22 cellular contexts compared by ENCODE assay signal in genomic region chr11:113188433-113188834, GRCh38.
A peak's percentile ranks its signal among the peaks of the same experiment; 100 is the strongest.
DNase-seq lines count a peak whose midpoint lies in the region; ATAC-seq and TF ChIP-seq lines count a peak whose summit lies in the region.
"Had no signal": no experiment of that assay in that cellular context is flagged by ENCODE, and none has a peak within 500 bp of the region (broad histone marks: within the 10 kb centered on the region; RNA-seq: fewer than 3 reads in every experiment).

No MANE protein-coding gene starts in this region.

- ATAC-seq in GM19324 (IDR thresholded peaks at IDR 0.05; ENCODE audit: low FRiP score, unreplicated experiment) (no peak), GM21737 (IDR thresholded peaks at IDR 0.05; ENCODE audit: unreplicated experiment) (no peak), gastroesophageal sphincter (no peak)
- ATAC-seq: activated T-cell treated with anti-CD3 and anti-CD28 coated beads, Interleukin-2, amount 50 U/mL, for 4 hours had no signal

- no peaks in the 10 kb centered on the region for H3K36me3 ChIP-seq in gastroesophageal sphincter
- H3K36me3 ChIP-seq: sigmoid colon, tibial nerve had no signal

- H3K4me1 Mint-ChIP-seq in dendritic cell treated with granulocyte-macrophage colony-stimulating factor and Interleukin-4, amounts not matched to agents 40 ng/mL and 50 ng/mL, for 4 days (ENCODE audit: low read depth), result peaks cover 53% of the 10 kb centered on the region
- H3K4me1 Mint-ChIP-seq: activated naive CD8-positive, alpha-beta T cell treated with anti-CD3 and anti-CD28 coated beads, Interleukin-2, amount 10 ng/mL, durations not matched to agents 7 days and 5 days had no signal

- no peak for TF ChIP-seq POLR2A in gastroesophageal sphincter (IDR thresholded peaks at IDR 0.05)

- TF ChIP-seq CTCF in gastroesophageal sphincter (IDR thresholded peaks at IDR 0.05), result no peak

- no peak overlapping the region for H3K27ac ChIP-seq in gastroesophageal sphincter
- H3K27ac ChIP-seq: 22Rv1, sigmoid colon, tibial nerve had no signal

- H3K4me1 ChIP-seq in gastroesophageal sphincter, result peaks cover 0 to 45% (median 0%) of the 10 kb centered on the region in 3 donors

- peak overlapping the region; percentile 90 for H3K27ac Mint-ChIP-seq in dendritic cell treated with granulocyte-macrophage colony-stimulating factor and Interleukin-4, amounts not matched to agents 40 ng/mL and 50 ng/mL, for 4 days
- H3K27ac Mint-ChIP-seq: activated CD4-positive, alpha-beta memory T cell treated with anti-CD3 and anti-CD28 coated beads for 36 hours; activated naive CD8-positive, alpha-beta T cell treated with anti-CD3 and anti-CD28 coated beads, Interleukin-2, amount 10 ng/mL, durations not matched to agents 7 days and 5 days; mesothelial cell of epicardium had no signal

- H3K27me3 ChIP-seq in gastroesophageal sphincter, result no peaks in the 10 kb centered on the region
- H3K27me3 ChIP-seq: sigmoid colon, tibial nerve had no signal

- H3K4me3 ChIP-seq in gastroesophageal sphincter, result no peak overlapping the region
- H3K4me3 ChIP-seq: sigmoid colon, tibial nerve had no signal

- peaks cover 1% of the 10 kb centered on the region for H3K27me3 Mint-ChIP-seq in dendritic cell treated with granulocyte-macrophage colony-stimulating factor and Interleukin-4, amounts not matched to agents 40 ng/mL and 50 ng/mL, for 4 days

- no peaks in the 10 kb centered on the region for H3K9me3 Mint-ChIP-seq in dendritic cell treated with granulocyte-macrophage colony-stimulating factor and Interleukin-4, amounts not matched to agents 40 ng/mL and 50 ng/mL, for 4 days
- H3K9me3 Mint-ChIP-seq: activated CD4-positive, alpha-beta memory T cell treated with anti-CD3 and anti-CD28 coated beads for 36 hours; activated naive CD8-positive, alpha-beta T cell treated with anti-CD3 and anti-CD28 coated beads, Interleukin-2, amount 10 ng/mL, durations not matched to agents 7 days and 5 days; activated T-cell treated with anti-CD3 and anti-CD28 coated beads, Interleukin-2, amount 50 U/mL, for 4 hours had no signal

- TF ChIP-seq EP300 in gastroesophageal sphincter (IDR thresholded peaks at IDR 0.05), result no peak

- peak overlapping the region; percentile 56 for H3K4me3 Mint-ChIP-seq in dendritic cell treated with granulocyte-macrophage colony-stimulating factor and Interleukin-4, amounts not matched to agents 40 ng/mL and 50 ng/mL, for 4 days
- H3K4me3 Mint-ChIP-seq: activated CD4-positive, alpha-beta memory T cell treated with anti-CD3 and anti-CD28 coated beads for 36 hours; activated naive CD8-positive, alpha-beta T cell treated with anti-CD3 and anti-CD28 coated beads, Interleukin-2, amount 10 ng/mL, durations not matched to agents 7 days and 5 days; activated T-cell treated with anti-CD3 and anti-CD28 coated beads, Interleukin-2, amount 50 U/mL, for 4 hours; mesothelial cell of epicardium had no signal

- intact Hi-C loops in dendritic cell treated with granulocyte-macrophage colony-stimulating factor and Interleukin-4, amounts not matched to agents 40 ng/mL and 50 ng/mL, for 4 days (cut with micrococcal nuclease), result no loop called here

- H3K36me3 Mint-ChIP-seq in dendritic cell treated with granulocyte-macrophage colony-stimulating factor and Interleukin-4, amounts not matched to agents 40 ng/mL and 50 ng/mL, for 4 days (ENCODE audit: low read depth), result no peaks in the 10 kb centered on the region
- H3K36me3 Mint-ChIP-seq: activated CD4-positive, alpha-beta memory T cell treated with anti-CD3 and anti-CD28 coated beads for 36 hours; activated naive CD8-positive, alpha-beta T cell treated with anti-CD3 and anti-CD28 coated beads, Interleukin-2, amount 10 ng/mL, durations not matched to agents 7 days and 5 days had no signal

- no peaks in the 10 kb centered on the region for H3K9me3 ChIP-seq in gastroesophageal sphincter
- H3K9me3 ChIP-seq: sigmoid colon, tibial nerve had no signal

- DNase-seq in SIG-M5 treated with dmso at 0.1 percent for 504 hours (lab: John Stamatoyannopoulos, UW; ENCODE audit: unreplicated experiment), result peak; percentile 22
- DNase-seq in SIG-M5 (lab: John Stamatoyannopoulos, UW), result no peak
- DNase-seq in MV-4-11 (lab: John Stamatoyannopoulos, UW), result peak; percentile 86
- peak; percentile 29 for DNase-seq in superior temporal gyrus (ENCODE audit: extremely low spot score)
- DNase-seq: activated CD4-positive, alpha-beta memory T cell treated with anti-CD3 and anti-CD28 coated beads for 36 hours; activated naive CD8-positive, alpha-beta T cell treated with anti-CD3 and anti-CD28 coated beads, Interleukin-2, amount 10 ng/mL, durations not matched to agents 7 days and 5 days; activated T-cell treated with anti-CD3 and anti-CD28 coated beads, Interleukin-2, amount 50 U/mL, for 4 hours; C1 segment of cervical spinal cord; DMS79; effector CD4-positive, alpha-beta T cell; islet precursor cell; NCI-H2029; NCI-H510A treated with DMSO at 0.1 percent for 48 hours; sigmoid colon; stimulated activated CD4-positive, alpha-beta T cell treated with anti-CD3 and anti-CD28 coated beads, Interleukin-4, amount 100 ng/mL, for 4 hours had no signal
